ENCODE assay signal across 10 cellular contexts in the genomic region with DNA sequence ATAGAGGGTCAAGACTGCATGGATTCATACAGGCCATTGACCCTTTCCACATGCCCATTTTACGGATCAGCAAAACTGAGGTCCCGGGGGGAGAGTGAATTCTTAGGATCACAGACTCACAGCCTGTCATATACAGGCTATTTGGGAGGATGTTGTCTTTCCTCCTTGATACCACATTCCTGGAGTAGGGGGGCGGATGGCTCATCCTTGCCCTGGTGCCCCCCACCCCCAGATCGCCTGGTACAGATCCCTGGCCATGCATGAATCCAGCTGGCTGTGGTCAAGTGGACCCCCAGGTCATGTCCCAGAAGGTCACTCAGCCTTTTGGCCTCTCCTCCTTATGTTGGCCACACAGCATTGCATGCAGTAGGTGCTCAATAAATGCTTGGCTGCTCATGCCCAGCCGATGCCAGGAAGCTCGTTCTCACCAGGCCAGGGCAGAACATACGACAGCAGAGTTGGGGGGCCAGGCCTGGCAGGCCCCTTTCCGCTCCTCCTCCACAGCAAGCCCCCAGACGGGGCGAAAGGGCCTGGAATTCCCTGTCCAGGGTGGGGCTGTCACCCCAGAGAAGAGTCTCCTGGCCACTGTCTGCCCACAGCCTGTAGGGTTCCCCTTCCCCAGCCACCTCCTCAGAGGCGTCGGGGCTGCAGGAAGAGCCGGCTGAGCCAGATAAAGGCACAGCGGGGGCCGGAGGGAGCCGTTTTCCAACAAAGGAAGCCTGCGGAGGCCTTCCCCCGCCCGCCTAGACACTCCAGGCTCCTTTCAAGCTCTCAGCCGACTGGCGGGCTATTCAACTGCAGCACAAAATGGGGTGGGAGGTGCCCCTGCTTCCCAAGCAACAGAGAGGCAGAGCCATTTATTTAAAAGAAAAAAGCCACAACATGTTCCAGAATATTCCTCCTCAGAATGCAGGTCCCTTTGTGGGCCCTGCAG.
DNase-seq lines count a peak whose midpoint lies in the region; ATAC-seq and TF ChIP-seq lines count a peak whose summit lies in the region.
"Had no signal": no experiment of that assay in that cellular context is flagged by ENCODE, and none has a peak within 500 bp of the region (broad histone marks: within the 10 kb centered on the region; RNA-seq: fewer than 3 reads in every experiment).

No MANE protein-coding gene starts in this region.

- H3K9me3 Mint-ChIP-seq in dendritic cell treated with granulocyte-macrophage colony-stimulating factor and Interleukin-4, amounts not matched to agents 40 ng/mL and 50 ng/mL, for 4 days, result peaks cover 9% of the 10 kb centered on the region
- no peaks in the 10 kb centered on the region for H3K9me3 Mint-ChIP-seq in activated naive CD8-positive, alpha-beta T cell treated with anti-CD3 and anti-CD28 coated beads, Interleukin-2, amount 50 U/mL, for 24 hours

- peaks cover 15% of the 10 kb centered on the region for H3K4me1 Mint-ChIP-seq in dendritic cell treated with granulocyte-macrophage colony-stimulating factor and Interleukin-4, amounts not matched to agents 40 ng/mL and 50 ng/mL, for 4 days (ENCODE audit: low read depth)
- peaks cover 6% of the 10 kb centered on the region for H3K4me1 Mint-ChIP-seq in activated naive CD8-positive, alpha-beta T cell treated with anti-CD3 and anti-CD28 coated beads, Interleukin-2, amount 50 U/mL, for 24 hours

- peak overlapping the region; percentile 28 for H3K4me3 Mint-ChIP-seq in dendritic cell treated with granulocyte-macrophage colony-stimulating factor and Interleukin-4, amounts not matched to agents 40 ng/mL and 50 ng/mL, for 4 days
- no peak overlapping the region for H3K4me3 Mint-ChIP-seq in activated naive CD8-positive, alpha-beta T cell treated with anti-CD3 and anti-CD28 coated beads, Interleukin-2, amount 50 U/mL, for 24 hours

- no peak overlapping the region for H3K4me3 ChIP-seq in SK-N-SH (ENCODE audit: low read depth in 2 of 2, low read length in 1 of 2)
- H3K4me3 ChIP-seq: PC-9, transverse colon had no signal

- ATAC-seq in activated naive CD8-positive, alpha-beta T cell treated with anti-CD3 and anti-CD28 coated beads, Interleukin-2, amount 50 U/mL, for 24 hours, result no peak
- ATAC-seq in HG02588 (IDR thresholded peaks at IDR 0.05; ENCODE audit: unreplicated experiment), result no peak

- H3K27me3 ChIP-seq in SK-N-SH (ENCODE audit: insufficient read depth), result no peaks in the 10 kb centered on the region
- H3K27me3 ChIP-seq: transverse colon had no signal

- H3K4me1 ChIP-seq in SK-N-SH (ENCODE audit: control insufficient read depth in 1 of 2, insufficient read depth in 2 of 2, low read depth in 1 of 2, low read length in 1 of 2), result peaks cover 12 to 29% of the 10 kb centered on the region in 2 experiments; a peak in 2 of 4 replicates

- no peaks in the 10 kb centered on the region for H3K9me3 ChIP-seq in SK-N-SH
- H3K9me3 ChIP-seq: transverse colon had no signal

- peaks cover 6% of the 10 kb centered on the region for H3F3A ChIP-seq in SK-N-SH (replicated peaks; ENCODE audit: insufficient read depth)

- WGBS in SK-N-SH (ENCODE audit: low lambda C conversion rate), result 83% methylated on average over 6 of the region's 21 CpGs

- H3K36me3 ChIP-seq in SK-N-SH (replicated peaks in 1 of 2; ENCODE audit: control insufficient read depth in 1 of 2, insufficient read depth in 2 of 2, low read length in 1 of 2), result no peaks in the 10 kb centered on the region
- H3K36me3 ChIP-seq: transverse colon had no signal

- H3K27ac ChIP-seq in SK-N-SH (ENCODE audit: low read depth in 2 of 2, low read length in 1 of 2), result peak overlapping the region in 1 of 2 experiments; percentile 67; a peak in 2 of 4 replicates
- H3K27ac ChIP-seq: PC-9, transverse colon had no signal

- intact Hi-C loops in dendritic cell treated with granulocyte-macrophage colony-stimulating factor and Interleukin-4, amounts not matched to agents 40 ng/mL and 50 ng/mL, for 4 days (cut with micrococcal nuclease), result no loop called here

- no peaks in the 10 kb centered on the region; the same call in 1 of the 2 replicates for H3K79me2 ChIP-seq in SK-N-SH (ENCODE audit: insufficient read depth)

- peak; percentile 76 for DNase-seq in GF-D8 (lab: John Stamatoyannopoulos, UW)
- DNase-seq in NCI-H2171 (lab: John Stamatoyannopoulos, UW), result peak; percentile 54
- DNase-seq in non-pigmented ciliary epithelial cell (ENCODE audit: low read depth), result peak; percentile 15
- no peak for DNase-seq in activated naive CD8-positive, alpha-beta T cell treated with anti-CD3 and anti-CD28 coated beads, Interleukin-2, amount 50 U/mL, for 24 hours
- no peak for DNase-seq in SK-N-SH
- no peak for DNase-seq in putamen (ENCODE audit: low spot score)
- DNase-seq: PC-9, transverse colon had no signal

- CTCF ChIA-PET in SK-N-SH (lab: Yijun Ruan, JAX), result interaction anchor here (1.0 to 1.7 kb wide), 6 partner anchors 14 to 213 kb away, joined by 3 to 7 read pairs (median 4); no protein-coding TSS in a partner anchor

- no peak for TF ChIP-seq CTCF in SK-N-SH (IDR thresholded peaks at IDR 0.05)

- no peaks in the 10 kb centered on the region for H3K36me3 Mint-ChIP-seq in dendritic cell treated with granulocyte-macrophage colony-stimulating factor and Interleukin-4, amounts not matched to agents 40 ng/mL and 50 ng/mL, for 4 days (ENCODE audit: low read depth)
- H3K36me3 Mint-ChIP-seq in activated naive CD8-positive, alpha-beta T cell treated with anti-CD3 and anti-CD28 coated beads, Interleukin-2, amount 50 U/mL, for 24 hours (ENCODE audit: low read depth), result no peaks in the 10 kb centered on the region

- no peak overlapping the region for H3K9ac ChIP-seq in SK-N-SH

- POLR2A ChIA-PET in SK-N-SH (lab: Yijun Ruan, JAX), result no interaction called here

- peaks cover 9% of the 10 kb centered on the region; the same call in 1 of the 2 replicates for H4K20me1 ChIP-seq in SK-N-SH (ENCODE audit: insufficient read depth)

- peaks cover 62% of the 10 kb centered on the region for H3K27me3 Mint-ChIP-seq in dendritic cell treated with granulocyte-macrophage colony-stimulating factor and Interleukin-4, amounts not matched to agents 40 ng/mL and 50 ng/mL, for 4 days
- peaks cover 4% of the 10 kb centered on the region for H3K27me3 Mint-ChIP-seq in activated naive CD8-positive, alpha-beta T cell treated with anti-CD3 and anti-CD28 coated beads, Interleukin-2, amount 50 U/mL, for 24 hours

- TF ChIP-seq EP300 in SK-N-SH (IDR thresholded peaks at IDR 0.05; ENCODE audit: borderline replicate concordance in 1 of 2, low read depth in 1 of 2, low read length in 1 of 2), result no peak

- no peaks in the 10 kb centered on the region for H3K9me2 ChIP-seq in SK-N-SH

- no peak overlapping the region for H3K27ac Mint-ChIP-seq in dendritic cell treated with granulocyte-macrophage colony-stimulating factor and Interleukin-4, amounts not matched to agents 40 ng/mL and 50 ng/mL, for 4 days
- H3K27ac Mint-ChIP-seq in activated naive CD8-positive, alpha-beta T cell treated with anti-CD3 and anti-CD28 coated beads, Interleukin-2, amount 50 U/mL, for 24 hours, result no peak overlapping the region

- no peak overlapping the region for H3K4me2 ChIP-seq in SK-N-SH
- H3K4me2 ChIP-seq: PC-9 had no signal

- TF ChIP-seq RAD21 in SK-N-SH (IDR thresholded peaks at IDR 0.05; ENCODE audit: low read length), result no peak

- H2AFZ ChIP-seq in SK-N-SH (ENCODE audit: low read depth), result no peak overlapping the region
- H2AFZ ChIP-seq: PC-9 had no signal

TF ChIP-seq in SK-N-SH, 30 proteins besides CTCF, POLR2A, EP300 and RAD21:
- no peak for TF ChIP-seq RXRA (IDR thresholded peaks at IDR 0.05; ENCODE audit: borderline replicate concordance, low read depth)
- TF ChIP-seq, protein P1, sequence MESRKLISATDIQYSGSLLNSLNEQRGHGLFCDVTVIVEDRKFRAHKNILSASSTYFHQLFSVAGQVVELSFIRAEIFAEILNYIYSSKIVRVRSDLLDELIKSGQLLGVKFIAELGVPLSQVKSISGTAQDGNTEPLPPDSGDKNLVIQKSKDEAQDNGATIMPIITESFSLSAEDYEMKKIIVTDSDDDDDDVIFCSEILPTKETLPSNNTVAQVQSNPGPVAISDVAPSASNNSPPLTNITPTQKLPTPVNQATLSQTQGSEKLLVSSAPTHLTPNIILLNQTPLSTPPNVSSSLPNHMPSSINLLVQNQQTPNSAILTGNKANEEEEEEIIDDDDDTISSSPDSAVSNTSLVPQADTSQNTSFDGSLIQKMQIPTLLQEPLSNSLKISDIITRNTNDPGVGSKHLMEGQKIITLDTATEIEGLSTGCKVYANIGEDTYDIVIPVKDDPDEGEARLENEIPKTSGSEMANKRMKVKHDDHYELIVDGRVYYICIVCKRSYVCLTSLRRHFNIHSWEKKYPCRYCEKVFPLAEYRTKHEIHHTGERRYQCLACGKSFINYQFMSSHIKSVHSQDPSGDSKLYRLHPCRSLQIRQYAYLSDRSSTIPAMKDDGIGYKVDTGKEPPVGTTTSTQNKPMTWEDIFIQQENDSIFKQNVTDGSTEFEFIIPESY (IDR thresholded peaks at IDR 0.05; ENCODE audit: borderline replicate concordance, low read depth), result no peak
- no peak for TF ChIP-seq FOXM1 (IDR thresholded peaks at IDR 0.05; ENCODE audit: low read depth)
- no peak for TF ChIP-seq USF2 (IDR thresholded peaks at IDR 0.05; ENCODE audit: borderline replicate concordance, low read depth, low read length)
- TF ChIP-seq, protein P2, sequence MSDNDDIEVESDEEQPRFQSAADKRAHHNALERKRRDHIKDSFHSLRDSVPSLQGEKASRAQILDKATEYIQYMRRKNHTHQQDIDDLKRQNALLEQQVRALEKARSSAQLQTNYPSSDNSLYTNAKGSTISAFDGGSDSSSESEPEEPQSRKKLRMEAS (IDR thresholded peaks at IDR 0.05; ENCODE audit: low read depth), result no peak
- TF ChIP-seq USF1 (IDR thresholded peaks at IDR 0.05; ENCODE audit: borderline replicate concordance, low read depth), result no peak

Comparison
In these comparisons a context has a peak if more than half of its experiments do, and no peak if none do; other contexts are left out.
1. DNase-seq: peak in GF-D8 (single experiment), NCI-H2171 (single experiment) and non-pigmented ciliary epithelial cell (single experiment); none in activated naive CD8-positive, alpha-beta T cell treated with anti-CD3 and anti-CD28 coated beads, Interleukin-2, amount 50 U/mL, for 24 hours (single experiment), SK-N-SH (single experiment) and putamen (single experiment).